In the genomic region with DNA sequence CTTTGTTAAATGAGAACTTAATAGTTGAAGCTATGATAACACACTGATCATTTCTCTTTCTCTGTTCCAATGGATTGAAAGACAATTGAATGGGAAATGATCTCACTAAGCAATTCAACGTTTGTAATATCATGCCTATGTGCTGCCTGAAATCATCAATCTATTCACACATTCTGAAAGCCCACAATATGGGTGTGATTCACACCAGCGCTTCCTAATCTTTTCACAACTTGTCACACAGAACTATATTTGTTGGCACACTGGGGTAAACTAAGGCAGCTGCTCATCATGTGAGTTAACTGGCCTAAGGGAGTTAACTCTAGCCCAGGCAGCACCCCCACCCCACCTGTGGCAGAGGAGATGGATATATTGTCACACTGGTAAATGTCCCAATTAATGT, we compare ENCODE assay signal across 1 cellular context.
TF ChIP-seq lines count a peak whose summit lies in the region.

No MANE protein-coding gene starts in this region.

TF ChIP-seq in IMR-90, 13 proteins besides CTCF, POLR2A, EP300 and RAD21:
- TF ChIP-seq BHLHE40 (IDR thresholded peaks at IDR 0.05; ENCODE audit: low read depth, low read length): no peak
- TF ChIP-seq RCOR1 (IDR thresholded peaks at IDR 0.05; ENCODE audit: insufficient replicate concordance, low read length): no peak
- TF ChIP-seq MAFK (IDR thresholded peaks at IDR 0.05; ENCODE audit: low read depth, low read length): no peak
- TF ChIP-seq FOS (IDR thresholded peaks at IDR 0.05; ENCODE audit: low read depth, low read length): no peak
- no peak for TF ChIP-seq RFX5 (IDR thresholded peaks at IDR 0.05; ENCODE audit: low read depth, low read length)
- no peak for TF ChIP-seq MAZ (IDR thresholded peaks at IDR 0.05; ENCODE audit: borderline replicate concordance, low read depth, low read length)
- TF ChIP-seq CEBPB (IDR thresholded peaks at IDR 0.05; ENCODE audit: low read depth, low read length): no peak
- TF ChIP-seq SMC3 (IDR thresholded peaks at IDR 0.05; ENCODE audit: low read depth, low read length): no peak
- TF ChIP-seq, protein P1, sequence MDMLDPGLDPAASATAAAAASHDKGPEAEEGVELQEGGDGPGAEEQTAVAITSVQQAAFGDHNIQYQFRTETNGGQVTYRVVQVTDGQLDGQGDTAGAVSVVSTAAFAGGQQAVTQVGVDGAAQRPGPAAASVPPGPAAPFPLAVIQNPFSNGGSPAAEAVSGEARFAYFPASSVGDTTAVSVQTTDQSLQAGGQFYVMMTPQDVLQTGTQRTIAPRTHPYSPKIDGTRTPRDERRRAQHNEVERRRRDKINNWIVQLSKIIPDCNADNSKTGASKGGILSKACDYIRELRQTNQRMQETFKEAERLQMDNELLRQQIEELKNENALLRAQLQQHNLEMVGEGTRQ (IDR thresholded peaks at IDR 0.05; ENCODE audit: low read depth, low read length): no peak
- TF ChIP-seq, protein P2, sequence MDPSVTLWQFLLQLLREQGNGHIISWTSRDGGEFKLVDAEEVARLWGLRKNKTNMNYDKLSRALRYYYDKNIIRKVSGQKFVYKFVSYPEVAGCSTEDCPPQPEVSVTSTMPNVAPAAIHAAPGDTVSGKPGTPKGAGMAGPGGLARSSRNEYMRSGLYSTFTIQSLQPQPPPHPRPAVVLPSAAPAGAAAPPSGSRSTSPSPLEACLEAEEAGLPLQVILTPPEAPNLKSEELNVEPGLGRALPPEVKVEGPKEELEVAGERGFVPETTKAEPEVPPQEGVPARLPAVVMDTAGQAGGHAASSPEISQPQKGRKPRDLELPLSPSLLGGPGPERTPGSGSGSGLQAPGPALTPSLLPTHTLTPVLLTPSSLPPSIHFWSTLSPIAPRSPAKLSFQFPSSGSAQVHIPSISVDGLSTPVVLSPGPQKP (IDR thresholded peaks at IDR 0.05; ENCODE audit: borderline replicate concordance, low read depth, low read length): no peak
- TF ChIP-seq MXI1 (IDR thresholded peaks at IDR 0.05; ENCODE audit: borderline replicate concordance, low read depth, low read length): no peak
- no peak for TF ChIP-seq NFE2L2 (IDR thresholded peaks at IDR 0.05; ENCODE audit: low read depth, low read length)
